Comparison of ENCODE assay signal across 1 cellular context in the genomic region with DNA sequence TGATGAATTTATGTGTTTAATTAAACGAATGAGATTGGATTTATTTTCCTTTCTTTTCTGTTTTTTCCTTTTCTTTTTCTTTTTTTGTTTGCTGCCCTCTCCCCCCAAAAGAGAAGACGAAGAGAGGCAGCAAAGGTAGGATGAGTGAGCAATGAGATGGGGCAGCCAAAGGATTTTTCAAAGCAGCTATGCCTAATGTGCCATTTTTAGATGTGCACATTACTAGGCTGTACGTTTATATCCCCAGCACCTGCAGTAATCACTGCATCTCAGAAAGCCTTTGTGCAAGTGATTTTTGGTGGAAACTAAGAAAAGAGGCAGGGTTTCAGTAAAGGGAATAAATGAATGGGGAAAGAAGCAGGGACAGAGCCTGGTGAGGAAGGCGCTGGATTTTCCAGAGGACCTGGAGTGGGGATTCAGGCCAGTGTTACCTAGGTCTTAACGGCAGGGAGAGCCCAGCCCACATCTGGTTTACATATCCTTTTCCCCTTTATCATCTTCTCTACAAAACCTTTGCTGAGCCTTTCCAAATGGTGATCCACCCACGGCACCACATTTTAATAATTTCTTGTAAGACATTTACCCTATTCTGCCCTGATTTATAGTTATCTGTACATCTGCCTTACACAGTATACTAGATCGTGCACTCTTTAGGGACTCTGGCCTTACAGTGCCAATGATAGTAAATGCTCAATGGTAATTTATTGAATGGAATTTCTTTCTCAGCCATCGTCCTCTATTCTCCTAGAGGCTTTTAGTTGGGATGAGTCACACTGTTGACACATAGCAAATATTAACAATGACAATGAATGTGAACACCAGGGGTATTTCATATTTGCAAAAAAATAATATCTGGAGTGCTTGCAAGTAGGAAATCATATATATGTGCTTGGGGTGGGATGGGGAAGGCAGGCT.
TF ChIP-seq lines count a peak whose summit lies in the region.

No MANE protein-coding gene starts in this region.

TF ChIP-seq in PFSK-1, 5 proteins besides CTCF, POLR2A, EP300 and RAD21 (continued from another document):
- TF ChIP-seq SIN3A (IDR thresholded peaks at IDR 0.05; ENCODE audit: borderline replicate concordance, insufficient read depth, low read length): peak; percentile 64; the same call in 1 of the 2 replicates
- TF ChIP-seq, protein P1, sequence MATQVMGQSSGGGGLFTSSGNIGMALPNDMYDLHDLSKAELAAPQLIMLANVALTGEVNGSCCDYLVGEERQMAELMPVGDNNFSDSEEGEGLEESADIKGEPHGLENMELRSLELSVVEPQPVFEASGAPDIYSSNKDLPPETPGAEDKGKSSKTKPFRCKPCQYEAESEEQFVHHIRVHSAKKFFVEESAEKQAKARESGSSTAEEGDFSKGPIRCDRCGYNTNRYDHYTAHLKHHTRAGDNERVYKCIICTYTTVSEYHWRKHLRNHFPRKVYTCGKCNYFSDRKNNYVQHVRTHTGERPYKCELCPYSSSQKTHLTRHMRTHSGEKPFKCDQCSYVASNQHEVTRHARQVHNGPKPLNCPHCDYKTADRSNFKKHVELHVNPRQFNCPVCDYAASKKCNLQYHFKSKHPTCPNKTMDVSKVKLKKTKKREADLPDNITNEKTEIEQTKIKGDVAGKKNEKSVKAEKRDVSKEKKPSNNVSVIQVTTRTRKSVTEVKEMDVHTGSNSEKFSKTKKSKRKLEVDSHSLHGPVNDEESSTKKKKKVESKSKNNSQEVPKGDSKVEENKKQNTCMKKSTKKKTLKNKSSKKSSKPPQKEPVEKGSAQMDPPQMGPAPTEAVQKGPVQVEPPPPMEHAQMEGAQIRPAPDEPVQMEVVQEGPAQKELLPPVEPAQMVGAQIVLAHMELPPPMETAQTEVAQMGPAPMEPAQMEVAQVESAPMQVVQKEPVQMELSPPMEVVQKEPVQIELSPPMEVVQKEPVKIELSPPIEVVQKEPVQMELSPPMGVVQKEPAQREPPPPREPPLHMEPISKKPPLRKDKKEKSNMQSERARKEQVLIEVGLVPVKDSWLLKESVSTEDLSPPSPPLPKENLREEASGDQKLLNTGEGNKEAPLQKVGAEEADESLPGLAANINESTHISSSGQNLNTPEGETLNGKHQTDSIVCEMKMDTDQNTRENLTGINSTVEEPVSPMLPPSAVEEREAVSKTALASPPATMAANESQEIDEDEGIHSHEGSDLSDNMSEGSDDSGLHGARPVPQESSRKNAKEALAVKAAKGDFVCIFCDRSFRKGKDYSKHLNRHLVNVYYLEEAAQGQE (IDR thresholded peaks at IDR 0.05; ENCODE audit: insufficient read depth in 1 of 2, low read depth in 2 of 2, low read length in 2 of 2): no peak
